ENCODE assay signal across 12 cellular contexts in the genomic region with DNA sequence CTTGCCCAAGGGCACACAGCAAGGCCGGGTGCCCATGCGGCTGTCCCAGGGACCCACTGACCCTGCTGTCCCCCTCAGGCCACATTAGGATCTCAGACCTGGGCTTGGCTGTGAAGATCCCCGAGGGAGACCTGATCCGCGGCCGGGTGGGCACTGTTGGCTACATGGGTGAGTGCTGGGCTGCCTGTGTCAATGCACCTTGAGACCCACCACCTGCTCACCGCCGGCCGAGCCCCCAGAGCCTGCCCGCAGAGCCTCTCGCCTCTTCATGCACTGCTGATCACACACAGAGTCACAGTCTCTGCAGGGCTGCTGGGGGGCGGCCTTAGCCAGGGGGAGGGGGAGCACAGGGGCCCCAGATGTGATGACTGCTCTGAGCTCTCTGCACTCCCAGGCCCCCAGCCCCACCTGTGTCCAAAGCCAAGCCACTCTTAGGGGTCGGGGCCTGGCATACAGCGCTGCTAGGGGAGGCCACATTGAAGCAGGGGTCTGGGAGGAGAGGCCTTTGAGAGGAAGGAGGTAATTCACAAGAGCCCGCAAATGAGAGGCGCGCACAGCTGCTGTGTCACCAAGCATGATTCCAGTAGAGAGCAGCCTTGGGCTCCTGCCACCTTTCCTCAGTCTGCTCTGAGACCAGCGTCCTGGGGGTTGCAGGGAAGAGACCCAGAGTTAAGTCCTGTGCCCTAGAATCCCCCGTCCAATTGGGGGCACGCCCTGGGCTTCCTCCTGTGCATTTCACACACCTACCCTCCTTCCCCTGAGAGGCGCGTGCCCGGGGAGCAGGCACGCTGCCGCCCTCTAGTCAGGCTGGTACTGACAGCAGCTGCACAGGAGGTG.
A peak's percentile ranks its signal among the peaks of the same experiment; 100 is the strongest.
DNase-seq lines count a peak whose midpoint lies in the region; ATAC-seq and TF ChIP-seq lines count a peak whose summit lies in the region.
"Had no signal": no experiment of that assay in that cellular context is flagged by ENCODE, and none has a peak within 500 bp of the region (broad histone marks: within the 10 kb centered on the region; RNA-seq: fewer than 3 reads in every experiment).

No MANE protein-coding gene starts in this region.

- H3K4me1 Mint-ChIP-seq in brain, result peaks cover 18% of the 10 kb centered on the region

- H2BK5ac ChIP-seq in neuronal stem cell (ENCODE audit: low read length), result peak overlapping the region; percentile 66

- peak overlapping the region in 3 of 5 experiments; percentile 10 to 30 (median 11) for H3K27ac Mint-ChIP-seq in brain

- peak overlapping the region; percentile 24 for H2AK5ac ChIP-seq in neuronal stem cell (ENCODE audit: low read depth, low read length)

- no peak overlapping the region for H4K91ac ChIP-seq in neuronal stem cell (ENCODE audit: low read depth, low read length, poor library complexity)

- H3K9me3 Mint-ChIP-seq in brain, result peaks cover 0 to 5% (median 0%) of the 10 kb centered on the region in 5 experiments

- H3K4me3 Mint-ChIP-seq in brain, result no peak overlapping the region

- no peak overlapping the region for H2BK120ac ChIP-seq in neuronal stem cell (ENCODE audit: low read depth, low read length)

- H4K8ac ChIP-seq in neuronal stem cell (ENCODE audit: low read depth, low read length), result peak overlapping the region; percentile 23

- peak overlapping the region; percentile 78 for H3K23ac ChIP-seq in neuronal stem cell (ENCODE audit: low read depth, low read length, poor library complexity)

- H3K27me3 ChIP-seq in GM23248 (replicated peaks; ENCODE audit: insufficient read depth) (no peaks in the 10 kb centered on the region), neuronal stem cell (ENCODE audit: control insufficient read depth in 3 of 3, insufficient read depth in 3 of 3, low read depth in 1 of 3, low read length in 3 of 3) (no peaks in the 10 kb centered on the region)
- H3K27me3 ChIP-seq: adrenal gland, testis had no signal

- H3K14ac ChIP-seq in neuronal stem cell (ENCODE audit: low read length), result no peak overlapping the region

- H3K27me3 Mint-ChIP-seq in brain, result no peaks in the 10 kb centered on the region

- no peaks in the 10 kb centered on the region for H3K79me1 ChIP-seq in neuronal stem cell (ENCODE audit: low read depth, low read length)

- H3K9ac ChIP-seq in GM23248 (peak overlapping the region; percentile 79; the same call in 1 of the 2 replicates), neuronal stem cell (ENCODE audit: low read depth, low read length, poor library complexity) (peak overlapping the region; percentile 74)

- H4K20me1 ChIP-seq in GM23248 (ENCODE audit: insufficient read depth), result no peaks in the 10 kb centered on the region

- 0 out of 2 replicates have a peak, but pooled peaks have one; percentile 8 for TF ChIP-seq CTCF in 22Rv1 (IDR thresholded peaks at IDR 0.05)
- TF ChIP-seq CTCF in brain (conservative IDR thresholded peaks at IDR 0.05), result no peak

- no peaks in the 10 kb centered on the region for H3K36me3 ChIP-seq in GM23248 (ENCODE audit: low read depth)
- no peaks in the 10 kb centered on the region for H3K36me3 ChIP-seq in neuronal stem cell (replicated peaks in 1 of 2; ENCODE audit: control insufficient read depth in 2 of 2, insufficient read depth in 2 of 2, low read length in 2 of 2)

- in situ Hi-C loops in GM23248 (cut with MboI), result no loop called here

- 84 to 88% methylated on average over 22 of the region's 25 CpGs for WGBS in GM23248 (ENCODE audit: low coverage in 1 of 2, low lambda C conversion rate in 2 of 2, missing lambda C conversion rate in 2 of 2), 2 experiments
- WGBS in neuronal stem cell (ENCODE audit: extremely low coverage in 2 of 2, insufficient read length in 2 of 2, insufficient replicate concordance in 1 of 2), 2 donors, result no CpG with 5 or more reads among the region's 25 CpGs

- H3K27ac ChIP-seq in 22Rv1 (no peak overlapping the region), GM23248 (peak overlapping the region; percentile 55), neuronal stem cell (replicated peaks; ENCODE audit: low read length) (no peak overlapping the region)

- H3K4ac ChIP-seq in neuronal stem cell (ENCODE audit: low read length), result no peak overlapping the region

- H3F3A ChIP-seq in GM23248 (ENCODE audit: insufficient read depth), result no peaks in the 10 kb centered on the region

- no peaks in the 10 kb centered on the region for H3K9me3 ChIP-seq in GM23248 (ENCODE audit: low read depth)
- peaks cover 0 to 10% of the 10 kb centered on the region in 2 donors for H3K9me3 ChIP-seq in neuronal stem cell (replicated peaks in 1 of 2; ENCODE audit: control insufficient read depth in 2 of 2, insufficient read depth in 1 of 2, low read depth in 1 of 2, low read length in 2 of 2)
- H3K9me3 ChIP-seq: adrenal gland, testis had no signal

- H2AFZ ChIP-seq in GM23248, result no peak overlapping the region
- peak overlapping the region; percentile 54 for H2AFZ ChIP-seq in neuronal stem cell (ENCODE audit: low read length)

- H2BK15ac ChIP-seq in neuronal stem cell (ENCODE audit: low read length), result peak overlapping the region; percentile 70

- H3K4me2 ChIP-seq in GM23248 (ENCODE audit: unreplicated experiment) (no peak overlapping the region), neuronal stem cell (ENCODE audit: insufficient read depth, low read length, poor library complexity, severe bottlenecking) (no peak overlapping the region)

- no peaks in the 10 kb centered on the region for H3K9me2 ChIP-seq in GM23248 (ENCODE audit: insufficient read depth)

- H3K4me3 ChIP-seq in GM23248 (no peak overlapping the region), neuronal stem cell (ENCODE audit: low read length in 2 of 2) (no peak overlapping the region)
- H3K4me3 ChIP-seq: adrenal gland, testis had no signal

- peak overlapping the region; percentile 83 for H3K18ac ChIP-seq in neuronal stem cell (ENCODE audit: low read length)

- ATAC-seq in HG03039 (IDR thresholded peaks at IDR 0.05; ENCODE audit: unreplicated experiment), result no peak

- no peak for DNase-seq in GM23248
- no peak for DNase-seq in neuronal stem cell (ENCODE audit: low spot score)
- DNase-seq in activated CD4-positive, alpha-beta T cell treated with anti-CD3 and anti-CD28 coated beads for 1 hour, result no peak
- no peak for DNase-seq in effector CD4-positive, alpha-beta T cell
- no peak for DNase-seq in activated CD4-positive, alpha-beta T cell treated with anti-CD3 and anti-CD28 coated beads, Interleukin-2, amount 50 U/mL, for 4 hours
- DNase-seq: NCI-H774; stimulated activated CD4-positive, alpha-beta T cell treated with anti-CD3 and anti-CD28 coated beads, Interleukin-2, amount 100 ng/mL, for 48 hours had no signal

- peaks cover 11% of the 10 kb centered on the region for H3K4me1 ChIP-seq in GM23248 (ENCODE audit: insufficient read depth)
- H3K4me1 ChIP-seq in neuronal stem cell (ENCODE audit: control insufficient read depth in 2 of 2, insufficient read depth in 1 of 2, low read depth in 1 of 2, low read length in 2 of 2), result peaks cover 14 to 15% of the 10 kb centered on the region in 2 donors
- H3K4me1 ChIP-seq: adrenal gland had no signal

- H3K36me3 Mint-ChIP-seq in brain, result peaks cover 15% of the 10 kb centered on the region

- no peaks in the 10 kb centered on the region for H3K79me2 ChIP-seq in GM23248 (ENCODE audit: insufficient read depth)

- H2BK12ac ChIP-seq in neuronal stem cell (ENCODE audit: low read length), result peak overlapping the region; percentile 77
